ENCODE assay signal across 1 cellular context in genomic region chr11:63879598-63879997, GRCh38.
TF ChIP-seq lines count a peak whose summit lies in the region.

No MANE protein-coding gene starts in this region.

TF ChIP-seq in WTC11, 78 proteins besides CTCF, POLR2A, EP300 and RAD21 (continued from another document):
- TF ChIP-seq STAT6 (CRISPR knock-in tag; conservative IDR thresholded peaks at IDR 0.05; ENCODE audit: low read depth) (no peak), FOXJ3 (CRISPR knock-in tag; IDR thresholded peaks at IDR 0.05; ENCODE audit: borderline replicate concordance) (no peak)
